In genomic region chr9:133526721-133527321, GRCh38 we compare ENCODE assay signal across 12 cellular contexts. TPM values are rescaled to one million over a fixed set of nuclear protein-coding genes. Genes with fewer than 3 reads are reported as not detected.
DNase-seq lines count a peak whose midpoint lies in the region; ATAC-seq and TF ChIP-seq lines count a peak whose summit lies in the region.
"Had no signal": no experiment of that assay in that cellular context is flagged by ENCODE, and none has a peak within 500 bp of the region (broad histone marks: within the 10 kb centered on the region; RNA-seq: fewer than 3 reads in every experiment).

No MANE protein-coding gene starts in this region.

- no peak overlapping the region for H3K23ac ChIP-seq in neuronal stem cell (ENCODE audit: low read depth, low read length, poor library complexity)

- CTCF ChIA-PET in HEK293 (lab: Yijun Ruan, JAX) = interaction anchor here (0.6 to 1.1 kb wide), 3 partner anchors 8 to 467 kb away, joined by 3 read pairs; no protein-coding TSS in a partner anchor

- H3K4me1 ChIP-seq in BLaER1 (peaks cover 75% of the 10 kb centered on the region), HEK293 (ENCODE audit: control insufficient read depth, insufficient read depth, low read length) (no peaks in the 10 kb centered on the region), neuronal stem cell (ENCODE audit: control insufficient read depth in 2 of 2, insufficient read depth in 1 of 2, low read depth in 1 of 2, low read length in 2 of 2) (peaks cover 24 to 31% of the 10 kb centered on the region in 2 donors)

- H4K91ac ChIP-seq in neuronal stem cell (ENCODE audit: low read depth, low read length, poor library complexity) = no peak overlapping the region

- H3K4ac ChIP-seq in neuronal stem cell (ENCODE audit: low read length) = no peak overlapping the region

- H2BK5ac ChIP-seq in neuronal stem cell (ENCODE audit: low read length) = no peak overlapping the region

- H3K14ac ChIP-seq in neuronal stem cell (ENCODE audit: low read length) = no peak overlapping the region

- POLR2A ChIA-PET in HEK293 (lab: Yijun Ruan, JAX) = no interaction called here

- no peak overlapping the region for H3K4me3 ChIP-seq in BLaER1
- no peak overlapping the region for H3K4me3 ChIP-seq in HEK293 (ENCODE audit: low read depth, low read length)
- H3K4me3 ChIP-seq in fibroblast of pulmonary artery (replicated peaks; ENCODE audit: low read depth, low read length) = no peak overlapping the region
- H3K4me3 ChIP-seq in neuronal stem cell (ENCODE audit: low read length in 2 of 2) = no peak overlapping the region

- H3K4me2 ChIP-seq in BLaER1 (peak overlapping the region; percentile 98), neuronal stem cell (ENCODE audit: insufficient read depth, low read length, poor library complexity, severe bottlenecking) (no peak overlapping the region)

- H2AK5ac ChIP-seq in neuronal stem cell (ENCODE audit: low read depth, low read length) = peak overlapping the region; percentile 26

- H2BK120ac ChIP-seq in neuronal stem cell (ENCODE audit: low read depth, low read length) = no peak overlapping the region

- DNase-seq in fibroblast of pulmonary artery (ENCODE audit: low read depth) (peak; percentile 29), neuronal stem cell (ENCODE audit: low spot score) (no peak), NCI-H2081 treated with DMSO at 0.1 percent for 48 hours (lab: John Stamatoyannopoulos, UW) (no peak), mucosa of gallbladder (ENCODE audit: low spot score) (no peak)
- DNase-seq: activated CD4-positive, alpha-beta T cell treated with anti-CD3 and anti-CD28 coated beads, Interleukin-2, amount 50 U/mL, for 4 hours; activated naive CD4-positive, alpha-beta T cell treated with anti-CD3 and anti-CD28 coated beads, Interleukin-2, amount 10 ng/mL, durations not matched to agents 7 days and 5 days had no signal

- no peak overlapping the region for H2BK12ac ChIP-seq in neuronal stem cell (ENCODE audit: low read length)

- no peaks in the 10 kb centered on the region for H3K36me3 ChIP-seq in BLaER1
- H3K36me3 ChIP-seq in HEK293 (ENCODE audit: control insufficient read depth in 2 of 2, insufficient read depth in 1 of 2, low read length in 2 of 2) = no peaks in the 10 kb centered on the region
- H3K36me3 ChIP-seq in neuronal stem cell (replicated peaks in 1 of 2; ENCODE audit: control insufficient read depth in 2 of 2, insufficient read depth in 2 of 2, low read length in 2 of 2) = no peaks in the 10 kb centered on the region

- ATAC-seq in HG03439 (IDR thresholded peaks at IDR 0.05; ENCODE audit: unreplicated experiment) (no peak), GM21447 (IDR thresholded peaks at IDR 0.05; ENCODE audit: unreplicated experiment) (no peak)

- WGBS in neuronal stem cell (ENCODE audit: extremely low coverage in 2 of 2, insufficient read length in 2 of 2, insufficient replicate concordance in 1 of 2), 2 donors = no CpG with 5 or more reads among the region's 21 CpGs

- H3K27ac ChIP-seq in BLaER1 (no peak overlapping the region), HEK293 (ENCODE audit: extremely low read depth, low read depth, low read length) (no peak overlapping the region), neuronal stem cell (replicated peaks; ENCODE audit: low read length) (no peak overlapping the region)

- H4K8ac ChIP-seq in neuronal stem cell (ENCODE audit: low read depth, low read length) = no peak overlapping the region

- H2BK15ac ChIP-seq in neuronal stem cell (ENCODE audit: low read length) = no peak overlapping the region

- peak overlapping the region; percentile 86 for H3K18ac ChIP-seq in neuronal stem cell (ENCODE audit: low read length)

- H3K9me3 ChIP-seq in BLaER1 = no peaks in the 10 kb centered on the region
- H3K9me3 ChIP-seq in HEK293 (ENCODE audit: control insufficient read depth, insufficient read depth, low read depth, low read length) = no peaks in the 10 kb centered on the region
- H3K9me3 ChIP-seq in neuronal stem cell (replicated peaks in 1 of 2; ENCODE audit: control insufficient read depth in 2 of 2, insufficient read depth in 1 of 2, low read depth in 1 of 2, low read length in 2 of 2) = no peaks in the 10 kb centered on the region

- TF ChIP-seq CTCF in HEK293 (tag by site-specific recombination; IDR thresholded peaks at IDR 0.05) (no peak), fibroblast of pulmonary artery (IDR thresholded peaks at IDR 0.05; ENCODE audit: low read length, missing control alignments) (no peak)

- H3K79me1 ChIP-seq in neuronal stem cell (ENCODE audit: low read depth, low read length) = no peaks in the 10 kb centered on the region

- H3K9ac ChIP-seq in BLaER1 = no peak overlapping the region; the same call in 1 of the 2 replicates
- H3K9ac ChIP-seq in neuronal stem cell (ENCODE audit: low read depth, low read length, poor library complexity) = no peak overlapping the region

- peaks cover 9% of the 10 kb centered on the region for H4K20me1 ChIP-seq in BLaER1

- H3K27me3 ChIP-seq in BLaER1 (no peaks in the 10 kb centered on the region), neuronal stem cell (ENCODE audit: control insufficient read depth in 3 of 3, insufficient read depth in 3 of 3, low read depth in 1 of 3, low read length in 3 of 3) (peaks cover 0 to 35% (median 2%) of the 10 kb centered on the region in 3 experiments)

- H2AFZ ChIP-seq in neuronal stem cell (ENCODE audit: low read length) = peak overlapping the region; percentile 85

TF ChIP-seq in HEK293, 187 proteins besides CTCF, POLR2A, EP300 and RAD21:
- TF ChIP-seq EGR2 (tag by site-specific recombination; IDR thresholded peaks at IDR 0.05; ENCODE audit: low read depth) = peak; percentile 45; the same call in 1 of the 2 replicates
- 0 out of 2 replicates have a peak, but pooled peaks have one; percentile 20 for TF ChIP-seq ZFHX2 (tag by site-specific recombination; conservative IDR thresholded peaks at IDR 0.05)
- TF ChIP-seq ZNF514 (tag by site-specific recombination; IDR thresholded peaks at IDR 0.05) = no peak
TF ChIP-seq in HEK293: peak in this region for 2.

RNA-seq across cellular contexts. Expression of gene MYMK, which starts 2.1 kb away (rescaled TPM):
- not detected for polyA plus RNA-seq in neuronal stem cell (2013, experiment 1 of 2)
- polyA plus RNA-seq in neuronal stem cell (2013, experiment 2 of 2) = not detected
- total RNA-seq in mucosa of gallbladder = not detected
- total RNA-seq: glomerular endothelial cell, MCF 10A had no signal

RNA-seq across cellular contexts. Expression of gene ADAMTSL2, which starts 7.7 kb away (rescaled TPM):
- 0.17 TPM for polyA plus RNA-seq in neuronal stem cell (2013, experiment 1 of 2)
- polyA plus RNA-seq in neuronal stem cell (2013, experiment 2 of 2) = 0.15 TPM
- total RNA-seq in mucosa of gallbladder = 14.0 TPM
- total RNA-seq: glomerular endothelial cell, MCF 10A had no signal

RNA-seq across cellular contexts. Expression of gene SLC2A6, which starts 47.9 kb away (rescaled TPM):
- 3.7 TPM for polyA plus RNA-seq in neuronal stem cell (2013, experiment 1 of 2)
- polyA plus RNA-seq in neuronal stem cell (2013, experiment 2 of 2) = 3.8 TPM
- 18.4 TPM for total RNA-seq in mucosa of gallbladder
